ENCODE assay signal across 1 cellular context in genomic region chr6:44050872-44051421, GRCh38.
TF ChIP-seq lines count a peak whose summit lies in the region.

No MANE protein-coding gene starts in this region.

TF ChIP-seq in H1, 55 proteins besides CTCF, POLR2A, EP300 and RAD21:
- TF ChIP-seq CBX5 (IDR thresholded peaks at IDR 0.05; ENCODE audit: low read depth, low read length) (no peak), KDM5A (IDR thresholded peaks at IDR 0.05; ENCODE audit: low read length) (no peak), ZNF274 (IDR thresholded peaks at IDR 0.05; ENCODE audit: borderline replicate concordance, extremely low read depth, low read length) (no peak), SIX5 (IDR thresholded peaks at IDR 0.05; ENCODE audit: low read depth, low read length) (no peak), HDAC2 (IDR thresholded peaks at IDR 0.05; ENCODE audit: borderline replicate concordance in 1 of 2, low read depth in 2 of 2, low read length in 2 of 2) (no peak), SP4 (IDR thresholded peaks at IDR 0.05; ENCODE audit: low read length) (no peak), USF2 (IDR thresholded peaks at IDR 0.05; ENCODE audit: low read length) (no peak), KDM1A (IDR thresholded peaks at IDR 0.05; ENCODE audit: borderline replicate concordance, low read length) (no peak), TBP (IDR thresholded peaks at IDR 0.05; ENCODE audit: low read depth, low read length) (no peak), SIN3A (conservative IDR thresholded peaks at IDR 0.05 in 1 of 2, IDR thresholded peaks at IDR 0.05 in 1 of 2; ENCODE audit: low read depth in 1 of 2, low read length in 2 of 2) (no peak)
